ENCODE assay signal across 28 cellular contexts in genomic region chr22:30992565-30992964, GRCh38.
"Had no signal": no experiment of that assay in that cellular context is flagged by ENCODE, and none has a peak within 500 bp of the region (broad histone marks: within the 10 kb centered on the region; RNA-seq: fewer than 3 reads in every experiment).

No MANE protein-coding gene starts in this region.

- DNase-seq: activated CD4-positive, alpha-beta memory T cell treated with anti-CD3 and anti-CD28 coated beads, Interleukin-2, amount 10 ng/mL, durations not matched to agents 7 days and 5 days; activated CD4-positive, alpha-beta T cell treated with anti-CD3 and anti-CD28 coated beads for 1 hour; activated CD4-positive, alpha-beta T cell treated with anti-CD3 and anti-CD28 coated beads for 48 hours; activated CD4-positive, CD25-positive, alpha-beta regulatory T cell; activated CD8-positive, alpha-beta memory T cell treated with anti-CD3 and anti-CD28 coated beads for 24 hours; activated CD8-positive, alpha-beta memory T cell treated with anti-CD3 and anti-CD28 coated beads, Interleukin-2, amount 10 ng/mL, durations not matched to agents 7 days and 5 days; activated CD8-positive, alpha-beta memory T cell treated with anti-CD3 and anti-CD28 coated beads, Interleukin-2, amount 50 U/mL, for 48 hours; activated effector memory CD4-positive, alpha-beta T cell treated with Interleukin-2 at 50 U/mL for 16 hours; activated naive CD4-positive, alpha-beta T cell treated with anti-CD3 and anti-CD28 coated beads, Interleukin-2, amount 10 ng/mL, durations not matched to agents 7 days and 5 days; activated naive CD8-positive, alpha-beta T cell treated with anti-CD3 and anti-CD28 coated beads for 36 hours; activated T-cell treated with anti-CD3 and anti-CD28 coated beads, Interleukin-2, amount 50 U/mL, for 48 hours; amniotic stem cell; brain microvascular endothelial cell; central memory CD4-positive, alpha-beta T cell; KG1; MM.1S; NCI-H1105 treated with DMSO at 0.1 percent for 48 hours; NCI-H1436 treated with DMSO at 0.1 percent for 48 hours; NCI-H1694 treated with DMSO at 0.1 percent for 48 hours; NCI-H2029; NCI-H345; NCI-H524 treated with DMSO at 0.1 percent for 48 hours; SHP77; SJCRH30; T1000; WERI-Rb-1 had no signal

- H3K4me1 ChIP-seq: SJCRH30 had no signal

- H3K27ac Mint-ChIP-seq: activated CD4-positive, alpha-beta memory T cell treated with anti-CD3 and anti-CD28 coated beads, Interleukin-2, amount 10 ng/mL, durations not matched to agents 7 days and 5 days; activated CD8-positive, alpha-beta memory T cell treated with anti-CD3 and anti-CD28 coated beads, Interleukin-2, amount 10 ng/mL, durations not matched to agents 7 days and 5 days; activated naive CD4-positive, alpha-beta T cell treated with anti-CD3 and anti-CD28 coated beads, Interleukin-2, amount 10 ng/mL, durations not matched to agents 7 days and 5 days; activated naive CD8-positive, alpha-beta T cell treated with anti-CD3 and anti-CD28 coated beads for 36 hours had no signal

- H3K27me3 ChIP-seq: brain microvascular endothelial cell, SJCRH30 had no signal

- H3K27me3 Mint-ChIP-seq: activated naive CD8-positive, alpha-beta T cell treated with anti-CD3 and anti-CD28 coated beads for 36 hours had no signal

- H3K36me3 Mint-ChIP-seq: activated CD8-positive, alpha-beta memory T cell treated with anti-CD3 and anti-CD28 coated beads, Interleukin-2, amount 10 ng/mL, durations not matched to agents 7 days and 5 days; activated naive CD4-positive, alpha-beta T cell treated with anti-CD3 and anti-CD28 coated beads, Interleukin-2, amount 10 ng/mL, durations not matched to agents 7 days and 5 days; activated naive CD8-positive, alpha-beta T cell treated with anti-CD3 and anti-CD28 coated beads for 36 hours had no signal

- H3K4me3 Mint-ChIP-seq: activated CD4-positive, alpha-beta memory T cell treated with anti-CD3 and anti-CD28 coated beads, Interleukin-2, amount 10 ng/mL, durations not matched to agents 7 days and 5 days; activated CD8-positive, alpha-beta memory T cell treated with anti-CD3 and anti-CD28 coated beads, Interleukin-2, amount 10 ng/mL, durations not matched to agents 7 days and 5 days; activated naive CD4-positive, alpha-beta T cell treated with anti-CD3 and anti-CD28 coated beads, Interleukin-2, amount 10 ng/mL, durations not matched to agents 7 days and 5 days; activated naive CD8-positive, alpha-beta T cell treated with anti-CD3 and anti-CD28 coated beads for 36 hours had no signal

- ATAC-seq: activated CD8-positive, alpha-beta memory T cell treated with anti-CD3 and anti-CD28 coated beads, Interleukin-2, amount 10 ng/mL, durations not matched to agents 7 days and 5 days; Panc1 had no signal

- H3K4me1 Mint-ChIP-seq: activated CD4-positive, alpha-beta memory T cell treated with anti-CD3 and anti-CD28 coated beads, Interleukin-2, amount 10 ng/mL, durations not matched to agents 7 days and 5 days; activated CD8-positive, alpha-beta memory T cell treated with anti-CD3 and anti-CD28 coated beads, Interleukin-2, amount 10 ng/mL, durations not matched to agents 7 days and 5 days; activated naive CD4-positive, alpha-beta T cell treated with anti-CD3 and anti-CD28 coated beads, Interleukin-2, amount 10 ng/mL, durations not matched to agents 7 days and 5 days; activated naive CD8-positive, alpha-beta T cell treated with anti-CD3 and anti-CD28 coated beads for 36 hours had no signal

- H3K27ac ChIP-seq: brain microvascular endothelial cell, SJCRH30, SK-N-MC, WERI-Rb-1 had no signal

- H3K36me3 ChIP-seq: brain microvascular endothelial cell, SJCRH30, WERI-Rb-1 had no signal

- H3K4me3 ChIP-seq: SJCRH30, SK-N-MC had no signal

- H3K9me3 ChIP-seq: SJCRH30 had no signal
